9 cellular contexts compared by ENCODE assay signal in the genomic region with DNA sequence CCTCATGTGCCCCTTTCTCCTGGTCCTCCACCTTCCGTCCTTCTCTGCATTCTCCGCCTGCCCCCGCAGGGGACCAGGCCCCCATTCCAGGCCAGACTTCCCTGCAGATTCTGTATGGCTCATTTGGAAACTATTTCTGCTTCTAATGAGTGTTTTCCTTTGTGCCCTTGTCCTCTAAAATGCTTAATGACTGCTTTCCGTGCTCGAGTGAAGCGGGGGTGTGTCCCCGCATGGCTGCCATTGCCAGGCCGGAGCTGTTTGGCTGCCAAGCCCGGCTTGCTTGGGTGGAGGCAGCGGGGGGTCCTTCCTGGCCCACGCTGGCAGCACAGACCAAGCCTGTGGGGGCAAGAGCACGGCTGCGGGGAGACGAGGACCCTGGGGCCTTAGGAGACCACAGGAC.
DNase-seq lines count a peak whose midpoint lies in the region; ATAC-seq and TF ChIP-seq lines count a peak whose summit lies in the region.
"Had no signal": no experiment of that assay in that cellular context is flagged by ENCODE, and none has a peak within 500 bp of the region (broad histone marks: within the 10 kb centered on the region; RNA-seq: fewer than 3 reads in every experiment).

No MANE protein-coding gene starts in this region.

- H3K4me1 ChIP-seq in left lung = peaks cover 10 to 11% of the 10 kb centered on the region in 2 donors
- peaks cover 29% of the 10 kb centered on the region for H3K4me1 ChIP-seq in upper lobe of right lung
- H3K4me1 ChIP-seq in psoas muscle = no peaks in the 10 kb centered on the region

- TF ChIP-seq CTCF in astrocyte of the spinal cord (IDR thresholded peaks at IDR 0.05; ENCODE audit: low read depth, low read length) = no peak
- no peak for TF ChIP-seq CTCF in left lung (IDR thresholded peaks at IDR 0.05)
- TF ChIP-seq CTCF in upper lobe of right lung (IDR thresholded peaks at IDR 0.05) = no peak
- TF ChIP-seq CTCF in psoas muscle (IDR thresholded peaks at IDR 0.05) = no peak

- WGBS in psoas muscle, 3 donors = 74 to 79% (median 76%) methylated on average over 13 to 14 of the region's 14 CpGs

- H3K4me3 ChIP-seq in astrocyte of the spinal cord (ENCODE audit: low read depth, low read length) (no peak overlapping the region), left lung (no peak overlapping the region), upper lobe of right lung (no peak overlapping the region), psoas muscle (no peak overlapping the region)

- peak; percentile 51 for ATAC-seq in left lung
- peak; percentile 2 for ATAC-seq in upper lobe of right lung
- no peak for ATAC-seq in psoas muscle
- no peak for ATAC-seq in HG03520 (IDR thresholded peaks at IDR 0.05; ENCODE audit: unreplicated experiment)
- no peak for ATAC-seq in GM19452 (IDR thresholded peaks at IDR 0.05; ENCODE audit: unreplicated experiment)

- intact Hi-C loops in left lung (cut with DNase I) (no loop called here), upper lobe of right lung (cut with DNase I) (no loop called here), psoas muscle (cut with DNase I) (no loop called here)

- H3K36me3 ChIP-seq in left lung = no peaks in the 10 kb centered on the region
- no peaks in the 10 kb centered on the region for H3K36me3 ChIP-seq in upper lobe of right lung
- no peaks in the 10 kb centered on the region for H3K36me3 ChIP-seq in psoas muscle (ENCODE audit: insufficient read depth in 1 of 2, low read depth in 1 of 2)

- H3K27ac ChIP-seq in left lung (peak overlapping the region; percentile 71 to 86), upper lobe of right lung (peak overlapping the region; percentile 65), psoas muscle (no peak overlapping the region)

- H3K27me3 ChIP-seq in left lung = no peaks in the 10 kb centered on the region
- H3K27me3 ChIP-seq in upper lobe of right lung = no peaks in the 10 kb centered on the region
- H3K27me3 ChIP-seq in psoas muscle (ENCODE audit: insufficient read depth in 3 of 3, low read length in 2 of 3) = peaks cover 0 to 1% (median 0%) of the 10 kb centered on the region in 3 donors

- no peaks in the 10 kb centered on the region for H3K9me3 ChIP-seq in left lung
- H3K9me3 ChIP-seq in upper lobe of right lung = no peaks in the 10 kb centered on the region
- no peaks in the 10 kb centered on the region for H3K9me3 ChIP-seq in psoas muscle

- DNase-seq in NCI-H748 (lab: John Stamatoyannopoulos, UW; ENCODE audit: unreplicated experiment) (peak; percentile 3), NCI-H748 treated with DMSO at 0.1 percent for 48 hours (lab: John Stamatoyannopoulos, UW) (no peak), astrocyte of the spinal cord (ENCODE audit: low read depth, low spot score) (peak; percentile 77), left lung (peak; percentile 46 to 76), upper lobe of right lung (no peak), psoas muscle (no peak)
- DNase-seq: ACHN had no signal

- in situ Hi-C loops in astrocyte of the spinal cord (cut with HindIII; ENCODE audit: low sequenced_read_pairs) = no loop called here

Comparison
In these comparisons a context has a peak if more than half of its experiments do, and no peak if none do; other contexts are left out.
1. DNase-seq: peak in NCI-H748 (single experiment), astrocyte of the spinal cord (single experiment) and left lung (2 of 2); none in NCI-H748 treated with DMSO at 0.1 percent for 48 hours (single experiment), upper lobe of right lung (single experiment) and psoas muscle (0 of 2).
2. ATAC-seq: peak in left lung (single experiment) and upper lobe of right lung (single experiment); none in psoas muscle (0 of 4), HG03520 (single experiment) and GM19452 (single experiment).